Comparison of ENCODE assay signal across 9 cellular contexts in the genomic region with DNA sequence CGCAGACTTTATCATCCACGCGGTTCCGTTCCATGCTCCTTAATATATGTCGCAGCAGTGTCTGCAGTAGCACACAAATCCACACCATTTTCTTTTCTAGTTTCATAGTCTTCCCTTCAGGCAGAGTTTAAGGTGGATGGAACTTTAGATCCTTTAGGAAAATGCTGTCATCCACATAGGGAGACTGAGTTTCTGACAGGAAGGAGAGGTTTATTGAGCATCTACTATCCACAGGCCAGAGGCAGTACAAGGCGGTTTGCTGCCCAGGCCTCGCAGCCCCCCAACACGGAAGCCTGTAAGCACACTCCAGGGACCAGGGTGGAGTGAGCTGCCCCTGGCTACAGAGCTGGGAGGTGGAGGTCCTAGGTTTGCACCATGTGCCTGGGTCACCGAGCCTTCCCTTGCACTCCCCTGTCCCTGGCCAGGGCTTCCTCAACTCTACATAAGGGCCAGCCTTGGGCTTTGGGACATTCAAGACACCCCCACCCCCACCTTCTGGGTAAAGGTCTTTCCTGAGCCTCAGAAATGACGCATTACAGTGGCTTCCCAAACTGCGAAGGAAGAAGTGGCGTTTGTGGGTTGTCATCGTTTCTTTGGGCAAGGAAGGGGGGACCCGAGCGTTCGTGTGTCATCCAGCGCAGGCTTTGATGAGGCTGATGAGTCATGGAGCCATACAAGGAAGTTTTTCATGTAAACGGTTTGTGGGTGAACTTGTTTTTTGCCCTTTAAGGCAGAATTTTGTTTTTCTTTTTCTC.
DNase-seq lines count a peak whose midpoint lies in the region; ATAC-seq and TF ChIP-seq lines count a peak whose summit lies in the region.
"Had no signal": no experiment of that assay in that cellular context is flagged by ENCODE, and none has a peak within 500 bp of the region (broad histone marks: within the 10 kb centered on the region; RNA-seq: fewer than 3 reads in every experiment).

No MANE protein-coding gene starts in this region.

- H3K4me3 Mint-ChIP-seq in effector memory CD8-positive, alpha-beta T cell: peak overlapping the region; percentile 68 to 79

- H3K4me1 Mint-ChIP-seq in effector memory CD8-positive, alpha-beta T cell (ENCODE audit: low read depth in 2 of 2): peaks cover 32 to 50% of the 10 kb centered on the region in 2 donors

- H3K4me1 ChIP-seq in BE2C: peaks cover 6% of the 10 kb centered on the region

- H3K36me3 ChIP-seq in BE2C: no peaks in the 10 kb centered on the region
- H3K36me3 ChIP-seq: right lobe of liver had no signal

- no peak for TF ChIP-seq CTCF in BE2C (IDR thresholded peaks at IDR 0.05; ENCODE audit: low read depth, low read length)

- no peaks in the 10 kb centered on the region for H3K9me3 Mint-ChIP-seq in effector memory CD8-positive, alpha-beta T cell

- ATAC-seq in effector memory CD8-positive, alpha-beta T cell (replicated peaks): peak; percentile 94
- no peak for ATAC-seq in HG02798 (IDR thresholded peaks at IDR 0.05; ENCODE audit: poor library complexity, unreplicated experiment)

- no peaks in the 10 kb centered on the region for H3K27me3 ChIP-seq in BE2C
- H3K27me3 ChIP-seq: right lobe of liver had no signal

- DNase-seq in KG1 (lab: John Stamatoyannopoulos, UW) (peak; percentile 56), NCI-H1417 (lab: John Stamatoyannopoulos, UW) (no peak), DMS79 treated with DMSO at 0.1 percent for 48 hours (lab: John Stamatoyannopoulos, UW) (no peak), BE2C (no peak)
- DNase-seq in activated CD4-positive, alpha-beta T cell treated with anti-CD3 and anti-CD28 coated beads, Interleukin-2, amount 50 U/mL, for 24 hours (ENCODE audit: low read depth in 1 of 2, low spot score in 1 of 2): peak; percentile 46 to 75
- DNase-seq in effector memory CD8-positive, alpha-beta T cell: peak; percentile 58 to 72 (median 62)
- peak; percentile 60 for DNase-seq in stimulated activated CD4-positive, alpha-beta T cell treated with anti-CD3 and anti-CD28 coated beads, Interleukin-12 subunit alpha, Interleukin-12 subunit beta, amount 100 ng/mL, for 4 hours
- DNase-seq: right lobe of liver had no signal

- H3K9me3 ChIP-seq in BE2C: no peaks in the 10 kb centered on the region
- H3K9me3 ChIP-seq: right lobe of liver had no signal

- H3K4me3 ChIP-seq in BE2C (ENCODE audit: low read depth, low read length): no peak overlapping the region
- H3K4me3 ChIP-seq: right lobe of liver had no signal

- no peaks in the 10 kb centered on the region for H3K27me3 Mint-ChIP-seq in effector memory CD8-positive, alpha-beta T cell

- H3K36me3 Mint-ChIP-seq in effector memory CD8-positive, alpha-beta T cell (ENCODE audit: insufficient read depth): peaks cover 17% of the 10 kb centered on the region

- H3K27ac Mint-ChIP-seq in effector memory CD8-positive, alpha-beta T cell: peak overlapping the region; percentile 96 to 98

Comparison
In these comparisons a context has a peak if more than half of its experiments do, and no peak if none do; other contexts are left out.
1. DNase-seq: peak in KG1 (single experiment), activated CD4-positive, alpha-beta T cell treated with anti-CD3 and anti-CD28 coated beads, Interleukin-2, amount 50 U/mL, for 24 hours (2 of 2), effector memory CD8-positive, alpha-beta T cell (3 of 3) and stimulated activated CD4-positive, alpha-beta T cell treated with anti-CD3 and anti-CD28 coated beads, Interleukin-12 subunit alpha, Interleukin-12 subunit beta, amount 100 ng/mL, for 4 hours (single experiment); none in NCI-H1417 (0 of 3), DMS79 treated with DMSO at 0.1 percent for 48 hours (single experiment) and BE2C (single experiment).